ENCODE assay signal across 14 cellular contexts in genomic region chrX:38061335-38061734, GRCh38. TPM values are rescaled to one million over a fixed set of nuclear protein-coding genes. Genes with fewer than 3 reads are reported as not detected.
DNase-seq lines count a peak whose midpoint lies in the region; ATAC-seq, FAIRE-seq and TF ChIP-seq lines count a peak whose summit lies in the region.
"Had no signal": no experiment of that assay in that cellular context is flagged by ENCODE, and none has a peak within 500 bp of the region (broad histone marks: within the 10 kb centered on the region; RNA-seq: fewer than 3 reads in every experiment).

No MANE protein-coding gene starts in this region.

- TF ChIP-seq CTCF in mucosa of descending colon (IDR thresholded peaks at IDR 0.05) = no peak

- ATAC-seq in mucosa of descending colon = peak; percentile 98
- ATAC-seq: natural killer cell had no signal

- H3K36me3 ChIP-seq in mucosa of descending colon (ENCODE audit: low read depth) = no peaks in the 10 kb centered on the region

- H3K9me3 ChIP-seq in mucosa of descending colon = no peaks in the 10 kb centered on the region

- FAIRE-seq in colon (lab: Jason Lieb, UNC) = peak; percentile 89

- H3K4me3 ChIP-seq in mucosa of descending colon = no peak overlapping the region

- DNase-seq in H4 (ENCODE audit: low spot score) (peak; percentile 25), NCI-H69 (lab: John Stamatoyannopoulos, UW) (peak; percentile 64), mucosa of descending colon (no peak), NCI-H2107 (lab: John Stamatoyannopoulos, UW) (no peak), COLO668 (lab: John Stamatoyannopoulos, UW; ENCODE audit: unreplicated experiment) (no peak), NCI-H2171 treated with DMSO at 0.1 percent for 48 hours (lab: John Stamatoyannopoulos, UW) (no peak)
- DNase-seq: activated naive CD8-positive, alpha-beta T cell treated with anti-CD3 and anti-CD28 coated beads for 36 hours; DND-41; endodermal cell; islet precursor cell; Kasumi-1; natural killer cell; stimulated activated CD4-positive, alpha-beta T cell treated with anti-CD3 and anti-CD28 coated beads, Interleukin-12 subunit alpha, Interleukin-12 subunit beta, amount 100 ng/mL, for 4 hours had no signal

- peaks cover 4% of the 10 kb centered on the region for H3K4me1 ChIP-seq in mucosa of descending colon (ENCODE audit: low read depth)

- intact Hi-C loops in mucosa of descending colon (cut with DNase I, micrococcal nuclease) = no loop called here

RNA-seq across cellular contexts. Expression of gene SYTL5, which starts 55.0 kb away (rescaled TPM):
- total RNA-seq in H4 (2014; rRNA removed; shearing (Covaris generic)) = 1.2 and 1.7 TPM in 2 replicates
- 10 to 100 TPM in 1 of 3 donors, 1 to 10 TPM in 2; 3.0 to 11.5 (median 9.4) TPM for total RNA-seq in mucosa of descending colon
- total RNA-seq: activated naive CD8-positive, alpha-beta T cell treated with anti-CD3 and anti-CD28 coated beads for 36 hours had no signal

Comparison
In these comparisons a context has a peak if more than half of its experiments do, and no peak if none do; other contexts are left out.
1. DNase-seq: peak in H4 (single experiment) and NCI-H69 (single experiment); none in mucosa of descending colon (0 of 3), NCI-H2107 (single experiment), COLO668 (single experiment) and NCI-H2171 treated with DMSO at 0.1 percent for 48 hours (single experiment).